Comparison of ENCODE assay signal across 17 cellular contexts in genomic region chr6:50816947-50817637, GRCh38. TPM values are rescaled to one million over a fixed set of nuclear protein-coding genes. Genes with fewer than 3 reads are reported as not detected.
"Had no signal": no experiment of that assay in that cellular context is flagged by ENCODE, and none has a peak within 500 bp of the region (broad histone marks: within the 10 kb centered on the region; RNA-seq: fewer than 3 reads in every experiment).

No MANE protein-coding gene starts in this region.

- H3K27ac Mint-ChIP-seq: activated naive CD8-positive, alpha-beta T cell treated with anti-CD3 and anti-CD28 coated beads for 36 hours; mesothelial cell of epicardium; stimulated activated naive CD8-positive, alpha-beta T cell treated with anti-CD3 and anti-CD28 coated beads, Interleukin-15, amount 100 ng/mL, for 72 hours had no signal

- H3K4me3 Mint-ChIP-seq: activated naive CD8-positive, alpha-beta T cell treated with anti-CD3 and anti-CD28 coated beads for 36 hours; mesothelial cell of epicardium; stimulated activated naive CD8-positive, alpha-beta T cell treated with anti-CD3 and anti-CD28 coated beads, Interleukin-15, amount 100 ng/mL, for 72 hours had no signal

- H3K36me3 Mint-ChIP-seq: mesothelial cell of epicardium had no signal

- H3K9me3 Mint-ChIP-seq: activated naive CD8-positive, alpha-beta T cell treated with anti-CD3 and anti-CD28 coated beads for 36 hours; mesothelial cell of epicardium; stimulated activated naive CD8-positive, alpha-beta T cell treated with anti-CD3 and anti-CD28 coated beads, Interleukin-15, amount 100 ng/mL, for 72 hours had no signal

- ATAC-seq: stimulated activated naive CD8-positive, alpha-beta T cell treated with anti-CD3 and anti-CD28 coated beads, Interleukin-15, amount 100 ng/mL, for 72 hours had no signal

- DNase-seq: activated CD4-positive, alpha-beta T cell treated with anti-CD3 and anti-CD28 coated beads, Interleukin-2, amount 50 U/mL, for 4 hours; activated CD4-positive, CD25-positive, alpha-beta regulatory T cell treated with anti-CD3 and anti-CD28 coated beads, Interleukin-2, amount 50 U/mL, for 72 hours; activated gamma-delta T cell; activated naive CD8-positive, alpha-beta T cell treated with anti-CD3 and anti-CD28 coated beads for 36 hours; activated T-cell treated with anti-CD3 and anti-CD28 coated beads, Interleukin-2, amount 50 U/mL, for 1 hour; dorsolateral prefrontal cortex; kidney; stimulated activated CD4-positive, alpha-beta T cell treated with anti-CD3 and anti-CD28 coated beads, Interleukin-15, amount 100 ng/mL, for 24 hours; stimulated activated CD4-positive, alpha-beta T cell treated with anti-CD3 and anti-CD28 coated beads, Interleukin-4, amount 100 ng/mL, for 24 hours; stimulated activated naive CD8-positive, alpha-beta T cell treated with anti-CD3 and anti-CD28 coated beads, Interleukin-15, amount 100 ng/mL, for 72 hours; uterus had no signal

RNA-seq across cellular contexts. Expression of gene TFAP2B, which starts 1.6 kb away (rescaled TPM):
- total RNA-seq: activated naive CD8-positive, alpha-beta T cell treated with anti-CD3 and anti-CD28 coated beads for 36 hours; fibroblast of lung; frontal cortex; osteoblast; pulmonary artery endothelial cell; T-helper 2 cell treated with Interferon-gamma antibody and Interleukin-4, amounts not matched to agents 100 ng/mL and 5 ng/mL, for 36 hours had no signal
- polyA plus RNA-seq: fibroblast of lung had no signal
